ENCODE assay signal across 12 cellular contexts in genomic region chr9:115328228-115328627, GRCh38.
DNase-seq lines count a peak whose midpoint lies in the region; ATAC-seq and TF ChIP-seq lines count a peak whose summit lies in the region.
"Had no signal": no experiment of that assay in that cellular context is flagged by ENCODE, and none has a peak within 500 bp of the region (broad histone marks: within the 10 kb centered on the region; RNA-seq: fewer than 3 reads in every experiment).

No MANE protein-coding gene starts in this region.

- CTCF ChIA-PET in activated CD8-positive, alpha-beta T cell treated with anti-CD3 and anti-CD28 coated beads, Interleukin-2, amount 10 ng/mL, durations not matched to agents 7 days and 5 days (lab: Charles Lee) = no interaction called here

- H3K9me3 Mint-ChIP-seq in activated CD8-positive, alpha-beta T cell treated with anti-CD3 and anti-CD28 coated beads, Interleukin-2, amount 10 ng/mL, durations not matched to agents 7 days and 5 days (ENCODE audit: insufficient read depth) = no peaks in the 10 kb centered on the region
- H3K9me3 Mint-ChIP-seq: neural crest cell had no signal

- POLR2A ChIA-PET in activated CD8-positive, alpha-beta T cell treated with anti-CD3 and anti-CD28 coated beads, Interleukin-2, amount 10 ng/mL, durations not matched to agents 7 days and 5 days (lab: Charles Lee) = no interaction called here

- H3K4me3 Mint-ChIP-seq in activated CD8-positive, alpha-beta T cell treated with anti-CD3 and anti-CD28 coated beads, Interleukin-2, amount 10 ng/mL, durations not matched to agents 7 days and 5 days = no peak overlapping the region
- H3K4me3 Mint-ChIP-seq: brain; neural crest cell; stimulated activated naive B cell treated with anti-CD40 and anti-IgM and Interleukin-4, amounts not matched to agents 10 μg/mL and 1 μg/mL and 100 μg/mL, for 72 hours had no signal

- H3K27ac ChIP-seq in right cardiac atrium (ENCODE audit: low read length) (no peak overlapping the region), smooth muscle cell (ENCODE audit: low read depth) (peak overlapping the region; percentile 6)

- H3K9ac ChIP-seq in smooth muscle cell (ENCODE audit: low read depth) = no peak overlapping the region

- DNase-seq in GM04504 (ENCODE audit: low read depth) (peak; percentile 94), astrocyte of the spinal cord (ENCODE audit: low read depth, low spot score) (peak; percentile 76), right cardiac atrium (peak; percentile 53 to 67 (median 61)), smooth muscle cell (lab: John Stamatoyannopoulos, UW; ENCODE audit: unreplicated experiment) (no peak), SIG-M5 treated with dmso at 0.1 percent for 504 hours (lab: John Stamatoyannopoulos, UW; ENCODE audit: unreplicated experiment) (no peak), NCI-H2029 (lab: John Stamatoyannopoulos, UW) (no peak)
- no peak for DNase-seq in activated CD8-positive, alpha-beta T cell treated with anti-CD3 and anti-CD28 coated beads, Interleukin-2, amount 10 ng/mL, durations not matched to agents 7 days and 5 days
- DNase-seq: stimulated activated CD4-positive, alpha-beta T cell treated with anti-CD3 and anti-CD28 coated beads, Interleukin-2, amount 100 ng/mL, for 24 hours; stimulated activated naive B cell treated with anti-CD40 and anti-IgM and Interleukin-4, amounts not matched to agents 10 μg/mL and 1 μg/mL and 100 μg/mL, for 72 hours had no signal

- H3K4me3 ChIP-seq in astrocyte of the spinal cord (ENCODE audit: low read depth, low read length) = no peak overlapping the region
- H3K4me3 ChIP-seq in right cardiac atrium (ENCODE audit: low read length) = no peak overlapping the region
- no peak overlapping the region for H3K4me3 ChIP-seq in smooth muscle cell

- H3K9me3 ChIP-seq in right cardiac atrium (ENCODE audit: control insufficient read depth, low read length) (no peaks in the 10 kb centered on the region), smooth muscle cell (replicated peaks; ENCODE audit: low read depth) (no peaks in the 10 kb centered on the region)

- WGBS in right cardiac atrium = 48% methylated on average over 2 of the region's 2 CpGs
- WGBS in smooth muscle cell (ENCODE audit: low lambda C conversion rate) = 46% methylated on average over 2 of the region's 2 CpGs

- peaks cover 5% of the 10 kb centered on the region for H3F3A ChIP-seq in smooth muscle cell (ENCODE audit: low read depth)

- H3K4me1 ChIP-seq in right cardiac atrium (ENCODE audit: control insufficient read depth, insufficient read depth, low read length) (no peaks in the 10 kb centered on the region), smooth muscle cell (ENCODE audit: low read depth) (no peaks in the 10 kb centered on the region)

- H3K27me3 Mint-ChIP-seq in activated CD8-positive, alpha-beta T cell treated with anti-CD3 and anti-CD28 coated beads, Interleukin-2, amount 10 ng/mL, durations not matched to agents 7 days and 5 days (ENCODE audit: low read depth) = no peaks in the 10 kb centered on the region
- H3K27me3 Mint-ChIP-seq: brain; stimulated activated naive B cell treated with anti-CD40 and anti-IgM and Interleukin-4, amounts not matched to agents 10 μg/mL and 1 μg/mL and 100 μg/mL, for 72 hours had no signal

- intact Hi-C loops in right cardiac atrium (cut with DNase I) = no loop called here

- no peaks in the 10 kb centered on the region for H3K4me1 Mint-ChIP-seq in activated CD8-positive, alpha-beta T cell treated with anti-CD3 and anti-CD28 coated beads, Interleukin-2, amount 10 ng/mL, durations not matched to agents 7 days and 5 days (ENCODE audit: low read depth)
- H3K4me1 Mint-ChIP-seq: brain; neural crest cell; stimulated activated naive B cell treated with anti-CD40 and anti-IgM and Interleukin-4, amounts not matched to agents 10 μg/mL and 1 μg/mL and 100 μg/mL, for 72 hours had no signal

- H2AFZ ChIP-seq in smooth muscle cell (ENCODE audit: low read depth) = no peak overlapping the region

- H3K27me3 ChIP-seq in right cardiac atrium (ENCODE audit: control insufficient read depth, insufficient read depth) (no peaks in the 10 kb centered on the region), smooth muscle cell (ENCODE audit: low read depth) (no peaks in the 10 kb centered on the region)

- peak overlapping the region; percentile 8 for H3K4me2 ChIP-seq in smooth muscle cell

- no peaks in the 10 kb centered on the region for H3K79me2 ChIP-seq in smooth muscle cell (ENCODE audit: low read depth)

- no peak overlapping the region for H3K27ac Mint-ChIP-seq in activated CD8-positive, alpha-beta T cell treated with anti-CD3 and anti-CD28 coated beads, Interleukin-2, amount 10 ng/mL, durations not matched to agents 7 days and 5 days
- H3K27ac Mint-ChIP-seq: brain; stimulated activated naive B cell treated with anti-CD40 and anti-IgM and Interleukin-4, amounts not matched to agents 10 μg/mL and 1 μg/mL and 100 μg/mL, for 72 hours had no signal

- peak; percentile 82 to 84 for ATAC-seq in right cardiac atrium
- ATAC-seq in GM18858 (IDR thresholded peaks at IDR 0.05; ENCODE audit: unreplicated experiment) = no peak
- ATAC-seq in activated CD8-positive, alpha-beta T cell treated with anti-CD3 and anti-CD28 coated beads, Interleukin-2, amount 10 ng/mL, durations not matched to agents 7 days and 5 days = no peak
- ATAC-seq: stimulated activated naive B cell treated with anti-CD40 and anti-IgM and Interleukin-4, amounts not matched to agents 10 μg/mL and 1 μg/mL and 100 μg/mL, for 72 hours had no signal

- H3K36me3 ChIP-seq in smooth muscle cell (ENCODE audit: low read depth) = no peaks in the 10 kb centered on the region

- in situ Hi-C loops in astrocyte of the spinal cord (cut with HindIII; ENCODE audit: low sequenced_read_pairs) = no loop called here

- no peaks in the 10 kb centered on the region for H4K20me1 ChIP-seq in smooth muscle cell (ENCODE audit: low read depth)

- H3K36me3 Mint-ChIP-seq in activated CD8-positive, alpha-beta T cell treated with anti-CD3 and anti-CD28 coated beads, Interleukin-2, amount 10 ng/mL, durations not matched to agents 7 days and 5 days (ENCODE audit: low read depth) = no peaks in the 10 kb centered on the region
- H3K36me3 Mint-ChIP-seq: brain; stimulated activated naive B cell treated with anti-CD40 and anti-IgM and Interleukin-4, amounts not matched to agents 10 μg/mL and 1 μg/mL and 100 μg/mL, for 72 hours had no signal

- no peak for TF ChIP-seq CTCF in astrocyte of the spinal cord (IDR thresholded peaks at IDR 0.05; ENCODE audit: low read depth, low read length)
- no peak for TF ChIP-seq CTCF in smooth muscle cell (IDR thresholded peaks at IDR 0.05; ENCODE audit: borderline replicate concordance, insufficient read depth, poor library complexity, severe bottlenecking)

Comparison
In these comparisons a context has a peak if more than half of its experiments do, and no peak if none do; other contexts are left out.
1. DNase-seq: peak in GM04504 (single experiment), astrocyte of the spinal cord (single experiment) and right cardiac atrium (3 of 3); none in smooth muscle cell (single experiment), SIG-M5 treated with dmso at 0.1 percent for 504 hours (single experiment), NCI-H2029 (single experiment) and activated CD8-positive, alpha-beta T cell treated with anti-CD3 and anti-CD28 coated beads, Interleukin-2, amount 10 ng/mL, durations not matched to agents 7 days and 5 days (single experiment).
2. ATAC-seq: peak in right cardiac atrium (2 of 2); none in GM18858 (single experiment) and activated CD8-positive, alpha-beta T cell treated with anti-CD3 and anti-CD28 coated beads, Interleukin-2, amount 10 ng/mL, durations not matched to agents 7 days and 5 days (single experiment).